29 cellular contexts compared by ENCODE assay signal in the genomic region with DNA sequence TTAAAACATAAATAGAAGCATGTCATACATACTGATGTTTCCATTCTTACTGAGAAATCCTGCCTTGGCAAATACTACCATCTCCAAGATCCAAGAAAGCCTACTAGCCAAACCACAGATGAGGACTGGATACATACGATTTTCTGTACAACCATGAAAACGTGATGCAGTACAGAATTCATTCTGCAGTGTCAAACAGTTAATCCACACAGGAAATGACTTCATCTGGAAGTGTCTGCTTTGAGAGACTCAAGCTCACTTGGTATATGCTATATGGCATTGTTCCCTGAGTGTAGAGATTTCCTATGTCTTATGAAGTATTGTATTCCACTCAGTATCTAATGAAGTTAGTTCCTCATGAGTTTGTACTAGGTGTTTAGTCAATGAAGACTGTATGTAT.
DNase-seq lines count a peak whose midpoint lies in the region; ATAC-seq, FAIRE-seq and TF ChIP-seq lines count a peak whose summit lies in the region.
"Had no signal": no experiment of that assay in that cellular context is flagged by ENCODE, and none has a peak within 500 bp of the region (broad histone marks: within the 10 kb centered on the region; RNA-seq: fewer than 3 reads in every experiment).

No MANE protein-coding gene starts in this region.

- no peak overlapping the region for H3K4me3 ChIP-seq in endothelial cell of umbilical vein (replicated peaks in 1 of 3; ENCODE audit: insufficient read depth in 1 of 3, low read depth in 1 of 3, low read length in 3 of 3)
- H3K4me3 ChIP-seq: right lobe of liver, testis had no signal

- intact Hi-C loops in endothelial cell of umbilical vein (cut with micrococcal nuclease) = no loop called here

- peak overlapping the region; percentile 52 for H3K4me2 ChIP-seq in endothelial cell of umbilical vein (ENCODE audit: insufficient read depth, low read length)

- peaks cover 8% of the 10 kb centered on the region for H3K4me1 ChIP-seq in endothelial cell of umbilical vein (ENCODE audit: control insufficient read depth, extremely low read depth, insufficient read depth, low read length)
- H3K4me1 ChIP-seq: Caco-2, right lobe of liver, testis had no signal

- no peaks in the 10 kb centered on the region for H3K9me3 ChIP-seq in endothelial cell of umbilical vein (replicated peaks; ENCODE audit: control insufficient read depth, insufficient read depth, low read length)
- H3K9me3 ChIP-seq: Caco-2, right lobe of liver, testis had no signal

- H3K9me1 ChIP-seq in endothelial cell of umbilical vein (replicated peaks; ENCODE audit: control insufficient read depth, extremely low read depth, insufficient read depth, low read length) = no peaks in the 10 kb centered on the region

- no TSS peak for BruUV-seq in endothelial cell of umbilical vein (replicated peaks; lab: Mats Ljungman, UMichigan)

- H3K4me3 Mint-ChIP-seq in osteocyte (ENCODE audit: unreplicated experiment) = no peak overlapping the region
- H3K4me3 Mint-ChIP-seq: activated T-helper 1 cell treated with anti-CD3 and anti-CD28 coated beads, Interleukin-12 subunit alpha, Interleukin-12 subunit beta, Interleukin-2, Interleukin-4 antibody, amounts not matched to agents 30 ng/mL and 10 ng/mL and 1 ng/mL, durations not matched to agents 14 hours and 24 hours and 36 hours; central memory CD8-positive, alpha-beta T cell; stimulated activated effector memory CD8-positive, alpha-beta T cell treated with anti-CD3 and anti-CD28 coated beads, Interleukin-12 subunit alpha, Interleukin-12 subunit beta, amount 100 ng/mL, for 72 hours had no signal

- H3K9me3 Mint-ChIP-seq in osteocyte (ENCODE audit: unreplicated experiment) = no peaks in the 10 kb centered on the region
- H3K9me3 Mint-ChIP-seq: activated T-helper 1 cell treated with anti-CD3 and anti-CD28 coated beads, Interleukin-12 subunit alpha, Interleukin-12 subunit beta, Interleukin-2, Interleukin-4 antibody, amounts not matched to agents 30 ng/mL and 10 ng/mL and 1 ng/mL, durations not matched to agents 14 hours and 24 hours and 36 hours; central memory CD8-positive, alpha-beta T cell; stimulated activated effector memory CD8-positive, alpha-beta T cell treated with anti-CD3 and anti-CD28 coated beads, Interleukin-12 subunit alpha, Interleukin-12 subunit beta, amount 100 ng/mL, for 72 hours had no signal

- DNase-seq in EL (peak; percentile 37), MV-4-11 (lab: John Stamatoyannopoulos, UW) (peak; percentile 26), endothelial cell of umbilical vein (ENCODE audit: low read depth, low spot score) (peak; percentile 56), osteocyte (ENCODE audit: extremely low spot score, unreplicated experiment) (no peak), NCI-H1417 (lab: John Stamatoyannopoulos, UW) (no peak), OCI-M1 (lab: John Stamatoyannopoulos, UW) (no peak)
- DNase-seq: activated CD4-positive, CD25-positive, alpha-beta regulatory T cell; activated CD8-positive, alpha-beta memory T cell treated with anti-CD3 and anti-CD28 coated beads for 24 hours; Caco-2; effector memory CD4-positive, alpha-beta T cell; foreskin fibroblast; hypothalamus; IMR-90; kidney; NCI-H1048; NCI-H2081; NCI-H510A; NK-92 treated with Interleukin-12 subunit alpha and Interleukin-12 subunit beta, amount 100 ng/mL, for 24 hours; right lobe of liver; RPMI8226; T1000; testis had no signal

- ATAC-seq in HG03520 (IDR thresholded peaks at IDR 0.05; ENCODE audit: unreplicated experiment) = no peak
- ATAC-seq: right lobe of liver; SK-N-SH treated with all-trans-retinoic acid at 6 μM for 48 hours; stimulated activated effector memory CD8-positive, alpha-beta T cell treated with anti-CD3 and anti-CD28 coated beads, Interleukin-12 subunit alpha, Interleukin-12 subunit beta, amount 100 ng/mL, for 72 hours had no signal

- no peaks in the 10 kb centered on the region for H4K20me1 ChIP-seq in endothelial cell of umbilical vein (replicated peaks; ENCODE audit: control insufficient read depth, extremely low read depth, insufficient read depth, low read length)

- dilution Hi-C loops in endothelial cell of umbilical vein (cut with MboI; ENCODE audit: extremely low pct_ligation_motif_present, low sequenced_read_pairs) = no loop called here

- peak overlapping the region; percentile 43 for H3K27ac Mint-ChIP-seq in osteocyte (ENCODE audit: unreplicated experiment)
- H3K27ac Mint-ChIP-seq: activated T-helper 1 cell treated with anti-CD3 and anti-CD28 coated beads, Interleukin-12 subunit alpha, Interleukin-12 subunit beta, Interleukin-2, Interleukin-4 antibody, amounts not matched to agents 30 ng/mL and 10 ng/mL and 1 ng/mL, durations not matched to agents 14 hours and 24 hours and 36 hours; stimulated activated effector memory CD8-positive, alpha-beta T cell treated with anti-CD3 and anti-CD28 coated beads, Interleukin-12 subunit alpha, Interleukin-12 subunit beta, amount 100 ng/mL, for 72 hours had no signal

- no peaks in the 10 kb centered on the region for H3K36me3 Mint-ChIP-seq in osteocyte (ENCODE audit: unreplicated experiment)
- H3K36me3 Mint-ChIP-seq: stimulated activated effector memory CD8-positive, alpha-beta T cell treated with anti-CD3 and anti-CD28 coated beads, Interleukin-12 subunit alpha, Interleukin-12 subunit beta, amount 100 ng/mL, for 72 hours had no signal

- H3K36me3 ChIP-seq in endothelial cell of umbilical vein (ENCODE audit: control insufficient read depth in 2 of 2, extremely low read depth in 1 of 2, insufficient read depth in 2 of 2, low read length in 2 of 2) = no peaks in the 10 kb centered on the region
- H3K36me3 ChIP-seq: right lobe of liver had no signal

- H3K79me2 ChIP-seq in endothelial cell of umbilical vein (ENCODE audit: control insufficient read depth, insufficient read depth, low read length) = no peaks in the 10 kb centered on the region

- FAIRE-seq in endothelial cell of umbilical vein (lab: Jason Lieb, UNC) = peak; percentile 84
- FAIRE-seq: G401.6, kidney had no signal

- no peaks in the 10 kb centered on the region for H3K27me3 Mint-ChIP-seq in osteocyte (ENCODE audit: unreplicated experiment)
- H3K27me3 Mint-ChIP-seq: central memory CD8-positive, alpha-beta T cell had no signal

- TF ChIP-seq CTCF in endothelial cell of umbilical vein (IDR thresholded peaks at IDR 0.05; ENCODE audit: extremely low read depth in 1 of 2, insufficient read depth in 1 of 2, low read depth in 1 of 2, low read length in 2 of 2) = no peak
- TF ChIP-seq CTCF in osteocyte (IDR thresholded peaks at IDR 0.05) = no peak

- no peak overlapping the region for H3K9ac ChIP-seq in endothelial cell of umbilical vein (replicated peaks; ENCODE audit: extremely low read depth, insufficient read depth, low read length)

- TF ChIP-seq POLR2A in endothelial cell of umbilical vein (IDR thresholded peaks at IDR 0.05; ENCODE audit: low read depth, low read length) = no peak

- POLR2A ChIA-PET in endothelial cell of umbilical vein (lab: Charles Lee) = no interaction called here

- H2AFZ ChIP-seq in endothelial cell of umbilical vein (ENCODE audit: low read depth, low read length) = no peak overlapping the region

- CTCF ChIA-PET in endothelial cell of umbilical vein (lab: Charles Lee) = interaction anchor here (1.0 kb wide), 1 partner anchor 295 kb away, joined by 3 read pairs; no protein-coding TSS in a partner anchor

- peak overlapping the region; percentile 18 for H3K27ac ChIP-seq in endothelial cell of umbilical vein (ENCODE audit: insufficient read depth, low read depth, low read length)
- H3K27ac ChIP-seq: HL-60, right lobe of liver, testis had no signal

- H3K27me3 ChIP-seq in endothelial cell of umbilical vein (ENCODE audit: control insufficient read depth in 2 of 2, insufficient read depth in 2 of 2, low read length in 2 of 2) = no peaks in the 10 kb centered on the region
- H3K27me3 ChIP-seq: right lobe of liver, testis had no signal

- peaks cover 9% of the 10 kb centered on the region for H3K4me1 Mint-ChIP-seq in osteocyte (ENCODE audit: unreplicated experiment)
- H3K4me1 Mint-ChIP-seq: central memory CD8-positive, alpha-beta T cell; stimulated activated effector memory CD8-positive, alpha-beta T cell treated with anti-CD3 and anti-CD28 coated beads, Interleukin-12 subunit alpha, Interleukin-12 subunit beta, amount 100 ng/mL, for 72 hours had no signal

TF ChIP-seq in endothelial cell of umbilical vein, 7 proteins besides CTCF, POLR2A, EP300 and RAD21:
- TF ChIP-seq FOS (IDR thresholded peaks at IDR 0.05; ENCODE audit: borderline replicate concordance, insufficient read depth, low read length) (peak; percentile 8), EZH2 (IDR thresholded peaks at IDR 0.05; ENCODE audit: borderline replicate concordance, low read depth, low read length, severe bottlenecking) (no peak), JUN (IDR thresholded peaks at IDR 0.05; ENCODE audit: borderline replicate concordance, insufficient read depth, insufficient read length, low read depth) (peak; percentile 35), GATA2 (IDR thresholded peaks at IDR 0.05; ENCODE audit: insufficient read depth, insufficient read length, low read depth, low read length) (no peak), MYC (IDR thresholded peaks at IDR 0.05; ENCODE audit: low read depth, low read length) (no peak), POLR2AphosphoS5 (IDR thresholded peaks at IDR 0.05; ENCODE audit: insufficient read depth, low read depth, low read length) (no peak)
- TF ChIP-seq, protein P1, sequence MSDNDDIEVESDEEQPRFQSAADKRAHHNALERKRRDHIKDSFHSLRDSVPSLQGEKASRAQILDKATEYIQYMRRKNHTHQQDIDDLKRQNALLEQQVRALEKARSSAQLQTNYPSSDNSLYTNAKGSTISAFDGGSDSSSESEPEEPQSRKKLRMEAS (IDR thresholded peaks at IDR 0.05; ENCODE audit: insufficient read depth, insufficient read length) = no peak

Comparison
In these comparisons a context has a peak if more than half of its experiments do, and no peak if none do; other contexts are left out.
1. DNase-seq: peak in EL (single experiment), MV-4-11 (single experiment) and endothelial cell of umbilical vein (single experiment); none in osteocyte (single experiment), NCI-H1417 (0 of 3) and OCI-M1 (single experiment).